ENCODE assay signal across 2 cellular contexts in the genomic region with DNA sequence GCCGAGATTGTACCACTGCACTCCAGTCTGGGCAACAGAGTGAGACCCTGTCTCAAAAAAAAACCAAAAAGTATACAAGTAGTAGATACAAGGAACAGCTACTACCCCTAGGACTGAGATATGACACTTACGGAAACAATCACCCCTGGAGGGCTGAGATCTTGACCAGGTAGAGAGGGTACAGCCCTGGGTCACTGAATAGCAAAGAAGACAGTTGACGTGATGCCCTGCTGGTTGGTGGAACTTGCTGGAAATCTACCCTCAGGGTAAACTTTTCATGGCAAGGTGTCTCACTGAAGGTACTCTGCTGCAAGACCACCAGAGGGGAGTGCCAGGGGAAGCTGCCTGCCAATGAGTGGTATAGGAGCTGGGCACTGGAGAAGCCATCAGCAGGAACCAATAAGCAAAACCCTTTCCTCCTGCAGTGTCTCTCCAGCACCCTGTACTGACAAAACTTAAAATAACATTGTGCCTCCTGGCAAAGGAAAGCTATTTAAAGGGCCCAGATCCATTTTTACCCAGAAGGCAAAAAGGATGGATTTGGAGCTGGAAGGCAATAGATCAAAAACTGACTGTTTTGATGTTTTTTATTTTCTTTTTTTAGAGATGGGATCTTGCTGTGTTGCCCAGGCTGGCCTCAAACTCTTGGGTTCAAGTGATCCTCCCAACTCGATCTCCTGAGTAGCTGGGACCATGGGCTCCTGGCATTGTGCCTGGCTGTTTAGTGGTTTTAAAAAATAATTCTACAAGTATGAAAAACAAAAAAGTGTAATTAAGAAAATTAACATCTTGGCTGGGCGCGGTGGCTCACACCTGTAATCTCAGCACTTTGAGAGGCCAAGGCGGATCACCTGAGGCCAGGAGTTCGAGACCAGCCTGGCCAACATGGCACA.
TF ChIP-seq lines count a peak whose summit lies in the region.

No MANE protein-coding gene starts in this region.

TF ChIP-seq in A549, 52 proteins besides CTCF, POLR2A, EP300 and RAD21 (continued from another document):
- TF ChIP-seq, protein P1, sequence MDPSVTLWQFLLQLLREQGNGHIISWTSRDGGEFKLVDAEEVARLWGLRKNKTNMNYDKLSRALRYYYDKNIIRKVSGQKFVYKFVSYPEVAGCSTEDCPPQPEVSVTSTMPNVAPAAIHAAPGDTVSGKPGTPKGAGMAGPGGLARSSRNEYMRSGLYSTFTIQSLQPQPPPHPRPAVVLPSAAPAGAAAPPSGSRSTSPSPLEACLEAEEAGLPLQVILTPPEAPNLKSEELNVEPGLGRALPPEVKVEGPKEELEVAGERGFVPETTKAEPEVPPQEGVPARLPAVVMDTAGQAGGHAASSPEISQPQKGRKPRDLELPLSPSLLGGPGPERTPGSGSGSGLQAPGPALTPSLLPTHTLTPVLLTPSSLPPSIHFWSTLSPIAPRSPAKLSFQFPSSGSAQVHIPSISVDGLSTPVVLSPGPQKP (IDR thresholded peaks at IDR 0.05; ENCODE audit: low read depth, low read length) = no peak
- TF ChIP-seq, protein P2, sequence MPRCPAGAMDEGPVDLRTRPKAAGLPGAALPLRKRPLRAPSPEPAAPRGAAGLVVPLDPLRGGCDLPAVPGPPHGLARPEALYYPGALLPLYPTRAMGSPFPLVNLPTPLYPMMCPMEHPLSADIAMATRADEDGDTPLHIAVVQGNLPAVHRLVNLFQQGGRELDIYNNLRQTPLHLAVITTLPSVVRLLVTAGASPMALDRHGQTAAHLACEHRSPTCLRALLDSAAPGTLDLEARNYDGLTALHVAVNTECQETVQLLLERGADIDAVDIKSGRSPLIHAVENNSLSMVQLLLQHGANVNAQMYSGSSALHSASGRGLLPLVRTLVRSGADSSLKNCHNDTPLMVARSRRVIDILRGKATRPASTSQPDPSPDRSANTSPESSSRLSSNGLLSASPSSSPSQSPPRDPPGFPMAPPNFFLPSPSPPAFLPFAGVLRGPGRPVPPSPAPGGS (IDR thresholded peaks at IDR 0.05) = no peak
- TF ChIP-seq HOXB5 (CRISPR knock-in tag; IDR thresholded peaks at IDR 0.05) (no peak), HDAC2 (IDR thresholded peaks at IDR 0.05) (no peak), TFCP2L1 (CRISPR knock-in tag; IDR thresholded peaks at IDR 0.05) (no peak), POLR2AphosphoS2 (conservative IDR thresholded peaks at IDR 0.05; ENCODE audit: low read length) (no peak), HEYL (CRISPR knock-in tag; IDR thresholded peaks at IDR 0.05) (no peak), TP53 (CRISPR knock-in tag; IDR thresholded peaks at IDR 0.05) (no peak), RARB (CRISPR knock-in tag; IDR thresholded peaks at IDR 0.05) (no peak), SMC3 (IDR thresholded peaks at IDR 0.05) (no peak), NPAS2 (CRISPR knock-in tag; IDR thresholded peaks at IDR 0.05; ENCODE audit: borderline replicate concordance) (no peak), CHD4 (IDR thresholded peaks at IDR 0.05; ENCODE audit: borderline replicate concordance) (no peak), MAFK (IDR thresholded peaks at IDR 0.05; ENCODE audit: partially characterized antibody) (no peak), SREBF2 (IDR thresholded peaks at IDR 0.05) (no peak), CHD2 (IDR thresholded peaks at IDR 0.05; ENCODE audit: low read length, partially characterized antibody) (no peak), MYC (IDR thresholded peaks at IDR 0.05; ENCODE audit: borderline replicate concordance, low read length) (no peak), FOXS1 (CRISPR knock-in tag; IDR thresholded peaks at IDR 0.05) (no peak)

TF ChIP-seq in HEK293, 187 proteins besides CTCF, POLR2A, EP300 and RAD21 (continued from another document):
- no peak for TF ChIP-seq ZNF350 (tag by site-specific recombination; IDR thresholded peaks at IDR 0.05)
- peak; percentile 69 for TF ChIP-seq SETDB1 (IDR thresholded peaks at IDR 0.05; ENCODE audit: insufficient read length, low read length)
- TF ChIP-seq ATF2 (tag by site-specific recombination; IDR thresholded peaks at IDR 0.05; ENCODE audit: low read depth) = no peak
- TF ChIP-seq ZNF121 (tag by site-specific recombination; IDR thresholded peaks at IDR 0.05) = peak; percentile 93
TF ChIP-seq in HEK293: peak in this region for 2.
